Comparison of ENCODE assay signal across 23 cellular contexts in the genomic region with DNA sequence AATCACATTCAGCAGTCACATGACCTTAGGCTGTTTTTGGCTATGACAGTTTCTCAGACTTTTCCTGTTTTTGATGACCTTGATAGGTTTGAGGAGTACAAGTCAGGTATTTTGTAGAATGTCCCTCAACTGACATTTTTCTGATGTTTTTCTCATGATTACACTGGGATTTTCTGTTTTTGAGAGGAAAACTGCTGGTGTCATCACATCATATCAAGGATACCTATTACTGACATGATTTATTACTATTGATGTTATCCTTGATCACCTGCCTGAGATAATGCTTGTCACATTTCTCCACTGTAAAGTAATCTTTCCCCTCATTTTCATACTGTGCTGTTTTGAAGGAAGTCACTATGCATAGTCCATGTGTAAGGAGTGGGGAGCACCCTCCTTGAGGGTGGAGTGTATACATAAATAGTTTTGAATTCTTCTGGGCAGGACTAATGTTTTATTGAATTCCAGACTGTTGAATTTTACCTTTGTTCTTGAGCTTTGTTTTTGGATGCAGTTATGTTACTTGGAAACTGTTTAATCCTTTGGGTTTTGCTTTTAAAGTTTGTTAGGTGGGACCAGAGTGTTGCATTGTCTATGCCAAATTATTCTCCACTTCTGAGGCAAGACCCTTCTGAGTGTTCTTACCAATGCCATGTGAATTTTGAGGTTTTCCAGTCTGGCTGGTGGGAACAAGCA.
"Had no signal": no experiment of that assay in that cellular context is flagged by ENCODE, and none has a peak within 500 bp of the region (broad histone marks: within the 10 kb centered on the region; RNA-seq: fewer than 3 reads in every experiment).

No MANE protein-coding gene starts in this region.

- H3K27me3 ChIP-seq: adrenal gland, cardiac muscle cell, esophagus squamous epithelium, stomach, upper lobe of right lung had no signal

- H3K4me1 ChIP-seq: adrenal gland, esophagus squamous epithelium, prostate gland, stomach, upper lobe of right lung had no signal

- H3K27ac ChIP-seq: adrenal gland, cardiac muscle cell, esophagus squamous epithelium, prostate gland, skin epidermis, stomach, upper lobe of right lung had no signal

- FAIRE-seq: endothelial cell of umbilical vein, islet of Langerhans, TTC549 had no signal

- H3K4me1 Mint-ChIP-seq: activated naive CD4-positive, alpha-beta T cell treated with anti-CD3 and anti-CD28 coated beads, Interleukin-2, amount 50 U/mL, for 24 hours; naive thymus-derived CD4-positive, alpha-beta T cell had no signal

- H3K4me3 ChIP-seq: adrenal gland, cardiac muscle cell, esophagus squamous epithelium, prostate gland, skin epidermis, stomach, upper lobe of right lung had no signal

- ATAC-seq: left cardiac atrium; naive thymus-derived CD4-positive, alpha-beta T cell; right cardiac atrium; upper lobe of right lung had no signal

- H3K27me3 Mint-ChIP-seq: activated naive CD4-positive, alpha-beta T cell treated with anti-CD3 and anti-CD28 coated beads, Interleukin-2, amount 50 U/mL, for 24 hours had no signal

- H3K4me3 Mint-ChIP-seq: activated naive CD4-positive, alpha-beta T cell treated with anti-CD3 and anti-CD28 coated beads, Interleukin-2, amount 50 U/mL, for 24 hours; naive thymus-derived CD4-positive, alpha-beta T cell; T-helper 2 cell treated with Interferon-gamma antibody and Interleukin-4, amounts not matched to agents 5 μg/mL and 100 μg/mL, for 36 hours had no signal

- H3K36me3 ChIP-seq: adrenal gland, cardiac muscle cell, esophagus squamous epithelium, prostate gland, stomach, upper lobe of right lung had no signal

- H3K27ac Mint-ChIP-seq: activated naive CD4-positive, alpha-beta T cell treated with anti-CD3 and anti-CD28 coated beads, Interleukin-2, amount 50 U/mL, for 24 hours; naive thymus-derived CD4-positive, alpha-beta T cell; T-helper 2 cell treated with Interferon-gamma antibody and Interleukin-4, amounts not matched to agents 5 μg/mL and 100 μg/mL, for 36 hours had no signal

- H3K36me3 Mint-ChIP-seq: activated naive CD4-positive, alpha-beta T cell treated with anti-CD3 and anti-CD28 coated beads, Interleukin-2, amount 50 U/mL, for 24 hours; naive thymus-derived CD4-positive, alpha-beta T cell had no signal

- H3K9me3 ChIP-seq: adrenal gland, prostate gland had no signal

- DNase-seq: activated CD4-positive, alpha-beta T cell treated with anti-CD3 and anti-CD28 coated beads, Interleukin-2, amount 50 U/mL, for 4 hours; activated gamma-delta T cell; adrenal gland; dermis blood vessel endothelial cell; effector memory CD4-positive, alpha-beta T cell; esophagus squamous epithelium; glutamatergic neuron; hippocampal formation; left cardiac atrium; mesendoderm; naive thymus-derived CD4-positive, alpha-beta T cell; right cardiac atrium; stimulated activated CD4-positive, alpha-beta T cell treated with anti-CD3 and anti-CD28 coated beads, Interleukin-4, amount 100 ng/mL, for 1 hour; stomach; upper lobe of right lung had no signal
